In genomic region chr10:43877001-43877400, GRCh38 we compare ENCODE assay signal across 24 cellular contexts.
"Had no signal": no experiment of that assay in that cellular context is flagged by ENCODE, and none has a peak within 500 bp of the region (broad histone marks: within the 10 kb centered on the region; RNA-seq: fewer than 3 reads in every experiment).

No MANE protein-coding gene starts in this region.

- H3K4me1 ChIP-seq: pancreas, thyroid gland had no signal

- ATAC-seq: naive thymus-derived CD4-positive, alpha-beta T cell; pancreas; sciatic nerve; stimulated activated effector memory CD8-positive, alpha-beta T cell treated with anti-CD3 and anti-CD28 coated beads, Interleukin-12 subunit alpha, Interleukin-12 subunit beta, amount 100 ng/mL, for 72 hours had no signal

- H3K27me3 ChIP-seq: esophagus muscularis mucosa, pancreas, stomach, thyroid gland, vagina had no signal

- H3K4me2 ChIP-seq: smooth muscle cell had no signal

- H3K4me1 Mint-ChIP-seq: memory B cell; neural crest cell; stimulated activated effector memory CD8-positive, alpha-beta T cell treated with anti-CD3 and anti-CD28 coated beads, Interleukin-12 subunit alpha, Interleukin-12 subunit beta, amount 100 ng/mL, for 72 hours had no signal

- H3K36me3 ChIP-seq: esophagus muscularis mucosa, neutrophil, pancreas, stomach, thyroid gland, vagina had no signal

- H3K36me3 Mint-ChIP-seq: mesothelial cell of epicardium; stimulated activated effector memory CD8-positive, alpha-beta T cell treated with anti-CD3 and anti-CD28 coated beads, Interleukin-12 subunit alpha, Interleukin-12 subunit beta, amount 100 ng/mL, for 72 hours had no signal

- H3K9me3 Mint-ChIP-seq: mesothelial cell of epicardium; neural crest cell; stimulated activated effector memory CD8-positive, alpha-beta T cell treated with anti-CD3 and anti-CD28 coated beads, Interleukin-12 subunit alpha, Interleukin-12 subunit beta, amount 100 ng/mL, for 72 hours had no signal

- H3K4me3 ChIP-seq: dorsolateral prefrontal cortex, esophagus muscularis mucosa, lung, pancreas, smooth muscle cell, stomach, thyroid gland, vagina had no signal

- H3K27ac ChIP-seq: dorsolateral prefrontal cortex, neutrophil, pancreas, thyroid gland, vagina had no signal

- DNase-seq: central memory CD4-positive, alpha-beta T cell; dorsolateral prefrontal cortex; effector CD4-positive, alpha-beta T cell; foreskin melanocyte; kidney; naive thymus-derived CD4-positive, alpha-beta T cell; pancreas; stimulated activated CD4-positive, alpha-beta T cell treated with anti-CD3 and anti-CD28 coated beads, Interleukin-12 subunit alpha, Interleukin-12 subunit beta, amount 100 ng/mL, for 4 hours; stimulated activated CD4-positive, alpha-beta T cell treated with anti-CD3 and anti-CD28 coated beads, Interleukin-1b, Interleukin-23, amount 100 ng/mL, for 48 hours; stimulated activated CD4-positive, alpha-beta T cell treated with anti-CD3 and anti-CD28 coated beads, Interleukin-4, amount 100 ng/mL, for 24 hours; stimulated activated naive CD4-positive, alpha-beta T cell treated with Interleukin-2 at 50 U/mL for 16 hours; stomach; thyroid gland; trophoblast cell had no signal

- H3K4me3 Mint-ChIP-seq: memory B cell; mesothelial cell of epicardium; naive thymus-derived CD4-positive, alpha-beta T cell; neural crest cell; stimulated activated effector memory CD8-positive, alpha-beta T cell treated with anti-CD3 and anti-CD28 coated beads, Interleukin-12 subunit alpha, Interleukin-12 subunit beta, amount 100 ng/mL, for 72 hours had no signal

- H3K27ac Mint-ChIP-seq: memory B cell; mesothelial cell of epicardium; naive thymus-derived CD4-positive, alpha-beta T cell; stimulated activated effector memory CD8-positive, alpha-beta T cell treated with anti-CD3 and anti-CD28 coated beads, Interleukin-12 subunit alpha, Interleukin-12 subunit beta, amount 100 ng/mL, for 72 hours had no signal

- H3K9me3 ChIP-seq: esophagus muscularis mucosa, neutrophil, pancreas, stomach, thyroid gland, vagina had no signal
